ENCODE assay signal across 24 cellular contexts in the genomic region with DNA sequence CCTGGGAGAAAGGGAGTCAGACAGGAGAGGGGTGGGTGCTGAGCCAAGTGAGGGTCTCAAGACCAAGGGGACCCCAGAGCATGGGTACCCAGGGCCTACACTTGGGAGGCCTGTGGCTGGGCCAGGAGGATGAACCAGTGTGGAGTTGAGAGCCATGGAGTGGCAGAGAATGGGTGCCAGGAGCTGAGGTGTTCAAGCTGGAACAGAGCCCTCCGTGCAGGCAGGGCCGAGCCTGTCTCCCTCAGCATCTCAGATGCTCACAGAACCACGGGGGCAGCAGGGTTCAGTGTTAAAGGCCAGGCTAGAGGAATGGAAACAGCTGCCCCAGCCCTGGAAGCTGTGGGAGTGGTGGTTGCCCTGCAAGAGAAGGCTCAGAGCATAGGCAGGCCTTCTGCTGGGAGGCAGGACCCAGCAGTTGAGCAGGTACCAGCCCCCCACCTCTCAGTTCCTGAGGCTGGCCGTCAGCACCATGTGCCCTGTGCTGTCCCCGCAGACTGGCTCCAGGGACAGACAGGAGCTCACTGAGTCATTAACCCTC. TPM values are rescaled to one million over a fixed set of nuclear protein-coding genes. Genes with fewer than 3 reads are reported as not detected.
"Had no signal": no experiment of that assay in that cellular context is flagged by ENCODE, and none has a peak within 500 bp of the region (broad histone marks: within the 10 kb centered on the region; RNA-seq: fewer than 3 reads in every experiment).

No MANE protein-coding gene starts in this region.

- ATAC-seq: activated CD8-positive, alpha-beta T cell treated with anti-CD3 and anti-CD28 coated beads, Interleukin-2, amount 10 ng/mL, durations not matched to agents 7 days and 5 days; activated T-cell treated with anti-CD3 and anti-CD28 coated beads, Interleukin-2, amount 50 U/mL, for 72 hours; esophagus mucosa; left lung; mucosa of descending colon; natural killer cell treated with Interleukin-12 subunit alpha and Interleukin-12 subunit beta and Interleukin-15 and Interleukin-18, amount 100 ng/mL, for 72 hours had no signal

- H3K4me1 ChIP-seq: left lung had no signal

- H3K27me3 Mint-ChIP-seq: activated CD4-positive, alpha-beta T cell treated with anti-CD3 and anti-CD28 coated beads, Interleukin-2, amount 10 ng/mL, durations not matched to agents 24 days and 14 days; natural killer cell treated with Interleukin-12 subunit alpha and Interleukin-12 subunit beta and Interleukin-15 and Interleukin-18, amount 100 ng/mL, for 72 hours had no signal

- H3K36me3 Mint-ChIP-seq: natural killer cell treated with Interleukin-12 subunit alpha and Interleukin-12 subunit beta and Interleukin-15 and Interleukin-18, amount 100 ng/mL, for 72 hours had no signal

- H3K4me3 ChIP-seq: hepatocyte, left lung, mucosa of descending colon, right atrium auricular region, skin epidermis had no signal

- H3K9me3 ChIP-seq: left lung, mucosa of descending colon, right atrium auricular region had no signal

- H2AFZ ChIP-seq: hepatocyte had no signal

- H3K27me3 ChIP-seq: hepatocyte, left lung, right atrium auricular region had no signal

- FAIRE-seq: astrocyte, colon had no signal

- H3K36me3 ChIP-seq: left lung, right atrium auricular region had no signal

- H3K79me2 ChIP-seq: hepatocyte had no signal

- H3K9me3 Mint-ChIP-seq: activated CD4-positive, alpha-beta T cell treated with anti-CD3 and anti-CD28 coated beads, Interleukin-2, amount 10 ng/mL, durations not matched to agents 24 days and 14 days; activated T-cell treated with anti-CD3 and anti-CD28 coated beads, Interleukin-2, amount 50 U/mL, for 72 hours; natural killer cell treated with Interleukin-12 subunit alpha and Interleukin-12 subunit beta and Interleukin-15 and Interleukin-18, amount 100 ng/mL, for 72 hours; T-helper 2 cell treated with Interferon-gamma antibody and Interleukin-4, amounts not matched to agents 5 μg/mL and 100 μg/mL, for 36 hours had no signal

- DNase-seq: activated CD4-positive, alpha-beta T cell treated with anti-CD3 and anti-CD28 coated beads, Interleukin-2, amount 10 ng/mL, durations not matched to agents 24 days and 14 days; activated CD4-positive, CD25-positive, alpha-beta regulatory T cell; activated CD8-positive, alpha-beta memory T cell treated with anti-CD3 and anti-CD28 coated beads, Interleukin-2, amount 50 U/mL, for 4 hours; activated CD8-positive, alpha-beta T cell treated with anti-CD3 and anti-CD28 coated beads, Interleukin-2, amount 10 ng/mL, durations not matched to agents 7 days and 5 days; activated gamma-delta T cell treated with Interleukin-2 at 50 U/mL for 16 hours; activated T-cell treated with anti-CD3 and anti-CD28 coated beads, Interleukin-2, amount 50 U/mL, for 72 hours; islet precursor cell; left lung; mammary epithelial cell; mucosa of descending colon; occipital lobe; stimulated activated CD4-positive, alpha-beta T cell treated with anti-CD3 and anti-CD28 coated beads, Interleukin-15, amount 100 ng/mL, for 24 hours; stimulated activated CD4-positive, alpha-beta T cell treated with anti-CD3 and anti-CD28 coated beads, Interleukin-4, amount 100 ng/mL, for 1 hour; stimulated activated naive CD4-positive, alpha-beta T cell; SW 1271; trophoblast cell had no signal

- H3K4me3 Mint-ChIP-seq: activated CD4-positive, alpha-beta T cell treated with anti-CD3 and anti-CD28 coated beads, Interleukin-2, amount 10 ng/mL, durations not matched to agents 24 days and 14 days; activated CD8-positive, alpha-beta T cell treated with anti-CD3 and anti-CD28 coated beads, Interleukin-2, amount 10 ng/mL, durations not matched to agents 7 days and 5 days; activated T-cell treated with anti-CD3 and anti-CD28 coated beads, Interleukin-2, amount 50 U/mL, for 72 hours; natural killer cell treated with Interleukin-12 subunit alpha and Interleukin-12 subunit beta and Interleukin-15 and Interleukin-18, amount 100 ng/mL, for 72 hours; T-helper 2 cell treated with Interferon-gamma antibody and Interleukin-4, amounts not matched to agents 5 μg/mL and 100 μg/mL, for 36 hours had no signal

- H3K27ac Mint-ChIP-seq: activated CD4-positive, alpha-beta T cell treated with anti-CD3 and anti-CD28 coated beads, Interleukin-2, amount 10 ng/mL, durations not matched to agents 24 days and 14 days; activated CD8-positive, alpha-beta T cell treated with anti-CD3 and anti-CD28 coated beads, Interleukin-2, amount 10 ng/mL, durations not matched to agents 7 days and 5 days; activated T-cell treated with anti-CD3 and anti-CD28 coated beads, Interleukin-2, amount 50 U/mL, for 72 hours; natural killer cell treated with Interleukin-12 subunit alpha and Interleukin-12 subunit beta and Interleukin-15 and Interleukin-18, amount 100 ng/mL, for 72 hours; T-helper 2 cell treated with Interferon-gamma antibody and Interleukin-4, amounts not matched to agents 5 μg/mL and 100 μg/mL, for 36 hours had no signal

- H3K4me1 Mint-ChIP-seq: activated CD4-positive, alpha-beta T cell treated with anti-CD3 and anti-CD28 coated beads, Interleukin-2, amount 10 ng/mL, durations not matched to agents 24 days and 14 days had no signal

- H3K4me2 ChIP-seq: hepatocyte had no signal

- H3K27ac ChIP-seq: hepatocyte, left lung, right atrium auricular region, skin epidermis had no signal

RNA-seq across cellular contexts. Expression of gene RSPH14, which starts 32.3 kb away (rescaled TPM):
- total RNA-seq: activated CD4-positive, alpha-beta T cell treated with anti-CD3 and anti-CD28 coated beads, Interleukin-2, amount 10 ng/mL, durations not matched to agents 24 days and 14 days; astrocyte; esophagus mucosa; hepatocyte; natural killer cell treated with Interleukin-12 subunit alpha and Interleukin-12 subunit beta and Interleukin-15 and Interleukin-18, amount 100 ng/mL, for 72 hours; right atrium auricular region had no signal
- polyA plus RNA-seq: mammary epithelial cell had no signal

RNA-seq across cellular contexts. Expression of gene RAB36, which starts 35.8 kb away (rescaled TPM):
- total RNA-seq: activated CD4-positive, alpha-beta T cell treated with anti-CD3 and anti-CD28 coated beads, Interleukin-2, amount 10 ng/mL, durations not matched to agents 24 days and 14 days had no signal
